Comparison of ENCODE assay signal across 21 cellular contexts in genomic region chr2:88092773-88093172, GRCh38. TPM values are rescaled to one million over a fixed set of nuclear protein-coding genes. Genes with fewer than 3 reads are reported as not detected.
A peak's percentile ranks its signal among the peaks of the same experiment; 100 is the strongest.
DNase-seq lines count a peak whose midpoint lies in the region; ATAC-seq, FAIRE-seq and TF ChIP-seq lines count a peak whose summit lies in the region.
"Had no signal": no experiment of that assay in that cellular context is flagged by ENCODE, and none has a peak within 500 bp of the region (broad histone marks: within the 10 kb centered on the region; RNA-seq: fewer than 3 reads in every experiment).

No MANE protein-coding gene starts in this region.

- H3K27me3 ChIP-seq in CD4-positive, alpha-beta T cell (ENCODE audit: control insufficient read depth, insufficient read depth, low read length) = no peaks in the 10 kb centered on the region
- peaks cover 0 to 2% of the 10 kb centered on the region in 2 experiments; a peak in 2 of 5 replicates for H3K27me3 ChIP-seq in K562 (ENCODE audit: control insufficient read depth in 2 of 2, insufficient read depth in 2 of 2, low read length in 2 of 2)
- no peaks in the 10 kb centered on the region for H3K27me3 ChIP-seq in gastrocnemius medialis

- intact Hi-C loops in CD4-positive, alpha-beta T cell (cut with DNase I, micrococcal nuclease) = no loop called here
- intact Hi-C loops in K562 (cut with micrococcal nuclease) = no loop called here
- intact Hi-C loops in gastrocnemius medialis (cut with DNase I; ENCODE audit: low total_unique reads) = no loop called here

- H3K4me1 ChIP-seq in K562 (replicated peaks in 1 of 2; ENCODE audit: control insufficient read depth in 2 of 2, insufficient read depth in 2 of 2, low read length in 2 of 2) (peaks cover under 1 to 16% of the 10 kb centered on the region in 2 experiments; a peak in 3 of 5 replicates), gastrocnemius medialis (peaks cover 0 to 11% of the 10 kb centered on the region in 2 donors)
- H3K4me1 ChIP-seq: Caco-2 had no signal

- no peak for FAIRE-seq in K562 (lab: Jason Lieb, UNC)
- FAIRE-seq: G401.6, GM12892, H1 had no signal

- BruUV-seq in K562 (replicated peaks; lab: Mats Ljungman, UMichigan) = no TSS peak

- H3K4me3 ChIP-seq in K562 (no peak overlapping the region), gastrocnemius medialis (no peak overlapping the region), foreskin fibroblast (ENCODE audit: low read depth in 1 of 2, low read length in 2 of 2) (no peak overlapping the region)
- H3K4me3 ChIP-seq: GM23248 had no signal

- H3K4me2 ChIP-seq in K562 (ENCODE audit: insufficient read depth, low read length) = no peak overlapping the region

- H3K27ac ChIP-seq in CD4-positive, alpha-beta T cell (ENCODE audit: low read depth, low read length) = no peak overlapping the region
- H3K27ac ChIP-seq in K562 (ENCODE audit: extremely low read depth, low read depth, low read length) = no peak overlapping the region
- peak overlapping the region; percentile 30 to 88 (median 55) for H3K27ac ChIP-seq in gastrocnemius medialis
- H3K27ac ChIP-seq: GM23248 had no signal

- in situ Hi-C loops in K562 (cut with MboI) (no loop called here), gastrocnemius medialis (cut with MboI; ENCODE audit: low sequenced_read_pairs in 4 of 4) (no loop called here)

- no peaks in the 10 kb centered on the region for H3K79me2 ChIP-seq in K562 (ENCODE audit: control insufficient read depth, insufficient read depth, low read length)

- TF ChIP-seq POLR2A in K562 (conservative IDR thresholded peaks at IDR 0.05) = no peak
- no peak for TF ChIP-seq POLR2A in gastrocnemius medialis (IDR thresholded peaks at IDR 0.05)

- H3K4me3 Mint-ChIP-seq in CD4-positive, alpha-beta T cell = no peak overlapping the region
- H3K4me3 Mint-ChIP-seq in activated naive CD8-positive, alpha-beta T cell treated with anti-CD3 and anti-CD28 coated beads for 36 hours = no peak overlapping the region
- H3K4me3 Mint-ChIP-seq: CD8-positive, alpha-beta T cell had no signal

- TF ChIP-seq CTCF in CD4-positive, alpha-beta T cell (IDR thresholded peaks at IDR 0.05) = no peak
- TF ChIP-seq CTCF in K562 (IDR thresholded peaks at IDR 0.05 in 2 of 3, conservative IDR thresholded peaks at IDR 0.05 in 1 of 3; ENCODE audit: insufficient read depth in 2 of 3, low read depth in 1 of 3, low read length in 3 of 3) (no peak), gastrocnemius medialis (IDR thresholded peaks at IDR 0.05 in 4 of 5, conservative IDR thresholded peaks at IDR 0.05 in 1 of 5) (no peak), foreskin fibroblast (IDR thresholded peaks at IDR 0.05; ENCODE audit: low read depth, low read length) (no peak)

- CTCF ChIA-PET in CD4-positive, alpha-beta T cell (lab: Charles Lee) = no interaction called here
- CTCF ChIA-PET in K562 (lab: Yijun Ruan, JAX; ENCODE audit: low intra/inter-chr PET ratio) = no interaction called here

- H4K20me1 ChIP-seq in K562 (replicated peaks; ENCODE audit: control insufficient read depth, insufficient read depth, low read length) = no peaks in the 10 kb centered on the region

- H3K27me3 Mint-ChIP-seq in CD4-positive, alpha-beta T cell = no peaks in the 10 kb centered on the region
- no peaks in the 10 kb centered on the region for H3K27me3 Mint-ChIP-seq in activated naive CD8-positive, alpha-beta T cell treated with anti-CD3 and anti-CD28 coated beads for 36 hours

- H3K9ac ChIP-seq in K562 (ENCODE audit: insufficient read depth in 1 of 2, low read depth in 2 of 2, low read length in 2 of 2) = no peak overlapping the region
- H3K9ac ChIP-seq: GM23248 had no signal

- POLR2A ChIA-PET in CD4-positive, alpha-beta T cell (lab: Charles Lee) = no interaction called here
- POLR2A ChIA-PET in K562 (lab: Yijun Ruan, JAX) = no interaction called here

- no peak for DNase-seq in CD4-positive, alpha-beta T cell
- peak; percentile 47 for DNase-seq in MV-4-11 (lab: John Stamatoyannopoulos, UW)
- no peak for DNase-seq in K562 (ENCODE audit: extremely low read depth in 1 of 4, low spot score in 3 of 4)
- no peak for DNase-seq in gastrocnemius medialis
- DNase-seq in activated naive CD8-positive, alpha-beta T cell treated with anti-CD3 and anti-CD28 coated beads for 36 hours = no peak
- no peak for DNase-seq in foreskin fibroblast
- no peak for DNase-seq in 8988T
- DNase-seq: C1 segment of cervical spinal cord; Caco-2; CD8-positive, alpha-beta T cell; DMS153; DND-41; GM23248; H7; HCEC 1CT had no signal

- H3K9me1 ChIP-seq in K562 (ENCODE audit: control insufficient read depth, insufficient read depth, low read length) = no peaks in the 10 kb centered on the region

- no peak for ATAC-seq in CD4-positive, alpha-beta T cell (ENCODE audit: poor library complexity)
- no peak for ATAC-seq in K562
- no peak for ATAC-seq in gastrocnemius medialis
- ATAC-seq: CD8-positive, alpha-beta T cell had no signal

- H2AFZ ChIP-seq in K562 (ENCODE audit: low read depth, low read length) = 0 out of 2 replicates have a peak overlapping the region, but pooled peaks have one; percentile 18
- H2AFZ ChIP-seq: GM23248 had no signal

- TF ChIP-seq EP300 in K562 (IDR thresholded peaks at IDR 0.05; ENCODE audit: low read length) = no peak

- no peak for TF ChIP-seq RAD21 in K562 (CRISPR knock-in tag; conservative IDR thresholded peaks at IDR 0.05 in 1 of 2, IDR thresholded peaks at IDR 0.05 in 1 of 2)

- no peaks in the 10 kb centered on the region for H3K9me3 Mint-ChIP-seq in CD4-positive, alpha-beta T cell
- H3K9me3 Mint-ChIP-seq in activated naive CD8-positive, alpha-beta T cell treated with anti-CD3 and anti-CD28 coated beads for 36 hours = no peaks in the 10 kb centered on the region
- H3K9me3 Mint-ChIP-seq: CD8-positive, alpha-beta T cell had no signal

- no peaks in the 10 kb centered on the region for H3K9me3 ChIP-seq in CD4-positive, alpha-beta T cell (ENCODE audit: control insufficient read depth, low read length)
- H3K9me3 ChIP-seq in K562 (replicated peaks; ENCODE audit: control insufficient read depth, insufficient read depth, low read depth, low read length) = no peaks in the 10 kb centered on the region
- no peaks in the 10 kb centered on the region for H3K9me3 ChIP-seq in gastrocnemius medialis
- H3K9me3 ChIP-seq: Caco-2 had no signal

- H3K36me3 ChIP-seq in K562 (ENCODE audit: control insufficient read depth, insufficient read depth, low read length) (no peaks in the 10 kb centered on the region), gastrocnemius medialis (peaks cover 0 to 49% of the 10 kb centered on the region in 2 donors)

- no peaks in the 10 kb centered on the region for H3K36me3 Mint-ChIP-seq in CD4-positive, alpha-beta T cell (ENCODE audit: low read depth)
- no peaks in the 10 kb centered on the region for H3K36me3 Mint-ChIP-seq in activated naive CD8-positive, alpha-beta T cell treated with anti-CD3 and anti-CD28 coated beads for 36 hours
- H3K36me3 Mint-ChIP-seq: CD8-positive, alpha-beta T cell had no signal

- peaks cover 32% of the 10 kb centered on the region for H3K4me1 Mint-ChIP-seq in CD4-positive, alpha-beta T cell (ENCODE audit: low read depth)
- peaks cover 18% of the 10 kb centered on the region for H3K4me1 Mint-ChIP-seq in activated naive CD8-positive, alpha-beta T cell treated with anti-CD3 and anti-CD28 coated beads for 36 hours

- peak overlapping the region; percentile 88 for H3K27ac Mint-ChIP-seq in CD4-positive, alpha-beta T cell
- no peak overlapping the region for H3K27ac Mint-ChIP-seq in activated naive CD8-positive, alpha-beta T cell treated with anti-CD3 and anti-CD28 coated beads for 36 hours
- H3K27ac Mint-ChIP-seq: CD8-positive, alpha-beta T cell had no signal

RNA-seq across cellular contexts. Expression of gene SMYD1, which starts 25.1 kb away (rescaled TPM):
- total RNA-seq in CD4-positive, alpha-beta T cell = not detected
- not detected in 2 replicates for total RNA-seq in K562 (2011; cell fraction: chromatin; rRNA removed; ENCODE audit: low replicate concordance)
- not detected in 2 replicates for total RNA-seq in K562 (2011; cell fraction: nucleolus; rRNA removed)
- not detected in 2 replicates for total RNA-seq in K562 (2011; cell fraction: nucleoplasm; rRNA removed)
- total RNA-seq in K562 (2014; rRNA removed) (not detected in 2 replicates), K562 (2014; rRNA removed; fragmentation: Illumina TruSeq; extraction: Trizol) (not detected in 2 replicates), K562 (2015; rRNA removed; fragmentation: Illumina TruSeq; extraction: Trizol) (not detected in 2 replicates), K562 (2021) (not detected in 2 replicates), gastrocnemius medialis (100 to 1,000 TPM; 107 to 214 (median 147) TPM)
- polyA plus RNA-seq in K562 (2011; rRNA removed) (not detected in 2 replicates), K562 (2014; fragmentation: Illumina TruSeq; extraction: Trizol) (not detected in 2 replicates), K562 (2014; fragmentation: Nextera tagmentation; extraction: Ambion mirVana) (not detected), K562 (2014; rRNA removed) (not detected in 2 replicates)
- polyA plus RNA-seq in K562 (2011; cell fraction: cytosol; rRNA removed) = not detected in 2 replicates
- polyA plus RNA-seq in K562 (2011; cell fraction: nucleus; rRNA removed) = not detected in 2 replicates
- not detected in 2 replicates for polyA plus RNA-seq in K562 (2012)
- not detected in 2 replicates for polyA minus RNA-seq in K562 (2011; rRNA and poly(A)+ RNA removed)
- not detected in 2 replicates for polyA minus RNA-seq in K562 (2011; cell fraction: cytosol; rRNA and poly(A)+ RNA removed)
- not detected in 2 replicates for polyA minus RNA-seq in K562 (2011; cell fraction: nucleus; rRNA and poly(A)+ RNA removed)
- not detected for total RNA-seq in activated naive CD8-positive, alpha-beta T cell treated with anti-CD3 and anti-CD28 coated beads for 36 hours
- total RNA-seq: A172; A673; Caco-2; CD8-positive, alpha-beta T cell; GM23248; H1 had no signal
- polyA plus RNA-seq: BJ, GM23248 had no signal

RNA-seq across cellular contexts. Expression of gene FABP1, which starts 35.1 kb away (rescaled TPM):
- total RNA-seq in CD4-positive, alpha-beta T cell = not detected
- not detected in 2 replicates for total RNA-seq in K562 (2011; cell fraction: chromatin; rRNA removed; ENCODE audit: low replicate concordance)
- total RNA-seq in K562 (2011; cell fraction: nucleolus; rRNA removed) = not detected in 2 replicates
- total RNA-seq in K562 (2011; cell fraction: nucleoplasm; rRNA removed) = not detected in 2 replicates
- total RNA-seq in K562 (2014; rRNA removed) = not detected in 2 replicates
- not detected in 2 replicates for total RNA-seq in K562 (2014; rRNA removed; fragmentation: Illumina TruSeq; extraction: Trizol)
- not detected in 2 replicates for total RNA-seq in K562 (2015; rRNA removed; fragmentation: Illumina TruSeq; extraction: Trizol)
- total RNA-seq in K562 (2021) = 0.64 and 0.98 TPM in 2 replicates
- polyA plus RNA-seq in K562 (2011; rRNA removed) = not detected in 2 replicates
- not detected in 2 replicates for polyA plus RNA-seq in K562 (2011; cell fraction: cytosol; rRNA removed)
- polyA plus RNA-seq in K562 (2011; cell fraction: nucleus; rRNA removed) = not detected in 2 replicates
- not detected in 2 replicates for polyA plus RNA-seq in K562 (2012)
- polyA plus RNA-seq in K562 (2014; fragmentation: Illumina TruSeq; extraction: Trizol) = not detected in 2 replicates
- not detected for polyA plus RNA-seq in K562 (2014; fragmentation: Nextera tagmentation; extraction: Ambion mirVana)
- not detected in 2 replicates for polyA plus RNA-seq in K562 (2014; rRNA removed)
- not detected in 2 replicates for polyA minus RNA-seq in K562 (2011; rRNA and poly(A)+ RNA removed)
- not detected in 2 replicates for polyA minus RNA-seq in K562 (2011; cell fraction: cytosol; rRNA and poly(A)+ RNA removed)
- not detected in 2 replicates for polyA minus RNA-seq in K562 (2011; cell fraction: nucleus; rRNA and poly(A)+ RNA removed)
- 10 to 100 TPM in 1 of 4 donors, 1 to 10 TPM in 2, under 1 TPM in 1; 0.41 to 11.6 (median 5.2) TPM for total RNA-seq in gastrocnemius medialis
- total RNA-seq in activated naive CD8-positive, alpha-beta T cell treated with anti-CD3 and anti-CD28 coated beads for 36 hours = not detected
- total RNA-seq: A172; A673; CD8-positive, alpha-beta T cell; GM23248; H1; H7 had no signal
- polyA plus RNA-seq: BJ, GM23248 had no signal

RNA-seq across cellular contexts. Expression of gene KRCC1, which starts 37.2 kb away (rescaled TPM):
- 1 to 10 TPM; 3.0 to 3.2 TPM for total RNA-seq in CD4-positive, alpha-beta T cell
- 0.21 and 1.1 TPM in 2 replicates for total RNA-seq in K562 (2011; cell fraction: chromatin; rRNA removed; ENCODE audit: low replicate concordance)
- total RNA-seq in K562 (2011; cell fraction: nucleolus; rRNA removed) = 0.67 TPM in 1 of 2 replicates, not detected in the other
- total RNA-seq in K562 (2011; cell fraction: nucleoplasm; rRNA removed) = 0.29 and 0.46 TPM in 2 replicates
- total RNA-seq in K562 (2014; rRNA removed) = 2.0 and 2.2 TPM in 2 replicates
- total RNA-seq in K562 (2014; rRNA removed; fragmentation: Illumina TruSeq; extraction: Trizol) = 4.3 and 4.7 TPM in 2 replicates
- total RNA-seq in K562 (2015; rRNA removed; fragmentation: Illumina TruSeq; extraction: Trizol) = 4.0 and 5.3 TPM in 2 replicates
- 1.9 and 2.0 TPM in 2 replicates for total RNA-seq in K562 (2021)
- 4.6 and 6.0 TPM in 2 replicates for polyA plus RNA-seq in K562 (2011; rRNA removed)
- polyA plus RNA-seq in K562 (2011; cell fraction: cytosol; rRNA removed) = 0.98 and 1.6 TPM in 2 replicates
- polyA plus RNA-seq in K562 (2011; cell fraction: nucleus; rRNA removed) = 1.3 and 1.7 TPM in 2 replicates
- polyA plus RNA-seq in K562 (2012) = 3.5 and 5.6 TPM in 2 replicates
- polyA plus RNA-seq in K562 (2014; fragmentation: Illumina TruSeq; extraction: Trizol) = 3.1 and 4.7 TPM in 2 replicates
- polyA plus RNA-seq in K562 (2014; fragmentation: Nextera tagmentation; extraction: Ambion mirVana) = 1 to 10 TPM; 2.1 TPM
- 2.2 and 3.3 TPM in 2 replicates for polyA plus RNA-seq in K562 (2014; rRNA removed)
- polyA minus RNA-seq in K562 (2011; rRNA and poly(A)+ RNA removed) = 2.2 and 2.7 TPM in 2 replicates
- 0.95 and 1.3 TPM in 2 replicates for polyA minus RNA-seq in K562 (2011; cell fraction: cytosol; rRNA and poly(A)+ RNA removed)
- polyA minus RNA-seq in K562 (2011; cell fraction: nucleus; rRNA and poly(A)+ RNA removed) = 0.54 and 0.89 TPM in 2 replicates
- total RNA-seq in gastrocnemius medialis = 10 to 100 TPM; 20.0 to 29.5 (median 27.2) TPM
- total RNA-seq in activated naive CD8-positive, alpha-beta T cell treated with anti-CD3 and anti-CD28 coated beads for 36 hours = 10 to 100 TPM; 10.6 to 11.9 TPM

Comparison
In these comparisons a context has a peak if more than half of its experiments do, and no peak if none do; other contexts are left out.
1. H3K27ac ChIP-seq: peak in gastrocnemius medialis (4 of 4); none in CD4-positive, alpha-beta T cell (single experiment) and K562 (single experiment).
2. RNA of gene SMYD1, which starts 25.1 kb away (total RNA-seq): 107 to 214 TPM in gastrocnemius medialis; not detected in activated naive CD8-positive, alpha-beta T cell treated with anti-CD3 and anti-CD28 coated beads for 36 hours, not detected in CD4-positive, alpha-beta T cell and not detected in K562; every median in the first group is over 100 times any median in the second.